ENCODE assay signal across 1 cellular context in the genomic region with DNA sequence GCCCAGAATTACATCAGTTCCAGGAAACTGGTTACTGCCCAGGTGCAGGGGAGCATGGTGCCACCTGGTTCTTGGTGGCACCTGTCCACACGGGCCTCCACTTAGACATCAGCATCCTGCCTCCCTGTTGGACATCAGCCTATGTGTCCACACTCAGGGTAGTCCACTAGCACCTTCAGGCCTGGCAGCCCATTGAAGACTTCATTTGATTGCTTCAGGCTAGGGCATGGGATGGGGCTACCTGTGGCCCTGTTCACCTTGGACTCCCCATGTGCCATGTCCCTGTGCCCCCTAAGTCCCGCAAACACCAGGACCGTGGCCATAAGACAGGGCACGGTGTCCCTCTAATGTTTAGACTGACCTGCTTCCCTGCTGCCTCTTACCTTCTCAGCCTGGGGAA.
TF ChIP-seq lines count a peak whose summit lies in the region.

No MANE protein-coding gene starts in this region.

TF ChIP-seq in H1, 55 proteins besides CTCF, POLR2A, EP300 and RAD21:
- TF ChIP-seq RFX5 (IDR thresholded peaks at IDR 0.05; ENCODE audit: borderline replicate concordance, low read depth, low read length) (no peak), SRF (IDR thresholded peaks at IDR 0.05; ENCODE audit: low read depth, low read length) (no peak), SP1 (IDR thresholded peaks at IDR 0.05; ENCODE audit: low read depth, low read length) (no peak), KDM1A (IDR thresholded peaks at IDR 0.05; ENCODE audit: borderline replicate concordance, low read length) (no peak), JUND (IDR thresholded peaks at IDR 0.05; ENCODE audit: low read length) (no peak), JUN (IDR thresholded peaks at IDR 0.05; ENCODE audit: low read depth, low read length) (no peak), BACH1 (IDR thresholded peaks at IDR 0.05; ENCODE audit: low read length) (no peak), ATF2 (IDR thresholded peaks at IDR 0.05; ENCODE audit: low read length) (no peak), TCF12 (IDR thresholded peaks at IDR 0.05; ENCODE audit: low read depth, low read length) (no peak), RNF2 (IDR thresholded peaks at IDR 0.05; ENCODE audit: borderline replicate concordance, low read depth, low read length, missing control alignments, poor library complexity, severe bottlenecking) (no peak), TBP (IDR thresholded peaks at IDR 0.05; ENCODE audit: low read depth, low read length) (no peak), TAF1 (IDR thresholded peaks at IDR 0.05; ENCODE audit: low read depth, low read length) (no peak), GTF2F1 (IDR thresholded peaks at IDR 0.05; ENCODE audit: borderline replicate concordance, low read depth, low read length) (no peak), ATF3 (IDR thresholded peaks at IDR 0.05; ENCODE audit: insufficient read depth, low read depth, low read length) (no peak), YY1 (IDR thresholded peaks at IDR 0.05; ENCODE audit: low read depth, low read length) (no peak), MAFK (IDR thresholded peaks at IDR 0.05; ENCODE audit: low read depth, low read length) (no peak), NANOG (IDR thresholded peaks at IDR 0.05; ENCODE audit: insufficient read depth, low read depth, low read length, poor library complexity, severe bottlenecking) (no peak), CBX8 (IDR thresholded peaks at IDR 0.05; ENCODE audit: borderline replicate concordance, low read depth, low read length) (no peak), GABPA (IDR thresholded peaks at IDR 0.05; ENCODE audit: borderline replicate concordance, insufficient read depth, low read length) (no peak)
